Comparison of ENCODE assay signal across 14 cellular contexts in the genomic region with DNA sequence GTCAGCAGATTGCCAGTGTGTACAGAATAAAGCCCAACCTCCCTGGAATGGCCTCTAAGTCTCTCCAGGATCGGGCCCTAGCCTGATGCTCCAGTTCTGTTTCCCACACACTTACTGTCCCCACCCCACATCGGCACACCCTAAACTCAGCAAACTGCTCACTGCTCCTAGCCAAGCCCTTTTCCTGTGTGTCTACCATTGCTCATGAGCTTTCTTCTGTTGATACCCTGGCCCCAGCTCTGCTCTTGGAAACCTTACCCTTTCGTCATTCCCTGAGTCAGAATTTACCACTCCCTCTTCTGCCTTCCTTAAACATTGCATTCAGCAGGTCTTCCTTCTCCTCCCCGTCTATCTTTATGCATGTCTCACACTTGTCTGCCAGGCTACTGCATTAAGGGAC.
DNase-seq lines count a peak whose midpoint lies in the region; ATAC-seq and TF ChIP-seq lines count a peak whose summit lies in the region.
"Had no signal": no experiment of that assay in that cellular context is flagged by ENCODE, and none has a peak within 500 bp of the region (broad histone marks: within the 10 kb centered on the region; RNA-seq: fewer than 3 reads in every experiment).

No MANE protein-coding gene starts in this region.

- ATAC-seq in GM21526 (IDR thresholded peaks at IDR 0.05; ENCODE audit: low FRiP score, unreplicated experiment), result no peak
- ATAC-seq: left lobe of liver had no signal

- no peak overlapping the region for H3K4me3 ChIP-seq in epithelial cell of esophagus (ENCODE audit: low read length)

- DNase-seq in Daoy (ENCODE audit: low read depth) (peak; percentile 95), NCI-H69 (lab: John Stamatoyannopoulos, UW) (peak; percentile 27), epithelial cell of esophagus (ENCODE audit: low read depth) (peak; percentile 100), non-pigmented ciliary epithelial cell (ENCODE audit: low read depth) (peak; percentile 70), NCI-H187 treated with DMSO at 0.1 percent for 48 hours (lab: John Stamatoyannopoulos, UW) (no peak)
- DNase-seq in stimulated activated CD8-positive, alpha-beta memory T cell treated with anti-CD3 and anti-CD28 coated beads, Interleukin-4, amount 100 ng/mL, for 48 hours, result no peak
- DNase-seq in activated naive CD4-positive, alpha-beta T cell (lab: John Stamatoyannopoulos, UW), result no peak
- DNase-seq: activated CD4-positive, CD25-positive, alpha-beta regulatory T cell treated with anti-CD3 and anti-CD28 coated beads, Interleukin-2, amount 50 U/mL, for 72 hours; activated gamma-delta T cell; effector memory CD4-positive, alpha-beta T cell; NCI-H1105; retina had no signal

- peak; percentile 32 for TF ChIP-seq CTCF in epithelial cell of esophagus (IDR thresholded peaks at IDR 0.05; ENCODE audit: insufficient read depth, low read depth, low read length, missing control alignments)

Comparison
In these comparisons a context has a peak if more than half of its experiments do, and no peak if none do; other contexts are left out.
1. DNase-seq: peak in Daoy (single experiment), NCI-H69 (single experiment), epithelial cell of esophagus (single experiment) and non-pigmented ciliary epithelial cell (single experiment); none in NCI-H187 treated with DMSO at 0.1 percent for 48 hours (single experiment), stimulated activated CD8-positive, alpha-beta memory T cell treated with anti-CD3 and anti-CD28 coated beads, Interleukin-4, amount 100 ng/mL, for 48 hours (single experiment) and activated naive CD4-positive, alpha-beta T cell (0 of 4).